In the genomic region with DNA sequence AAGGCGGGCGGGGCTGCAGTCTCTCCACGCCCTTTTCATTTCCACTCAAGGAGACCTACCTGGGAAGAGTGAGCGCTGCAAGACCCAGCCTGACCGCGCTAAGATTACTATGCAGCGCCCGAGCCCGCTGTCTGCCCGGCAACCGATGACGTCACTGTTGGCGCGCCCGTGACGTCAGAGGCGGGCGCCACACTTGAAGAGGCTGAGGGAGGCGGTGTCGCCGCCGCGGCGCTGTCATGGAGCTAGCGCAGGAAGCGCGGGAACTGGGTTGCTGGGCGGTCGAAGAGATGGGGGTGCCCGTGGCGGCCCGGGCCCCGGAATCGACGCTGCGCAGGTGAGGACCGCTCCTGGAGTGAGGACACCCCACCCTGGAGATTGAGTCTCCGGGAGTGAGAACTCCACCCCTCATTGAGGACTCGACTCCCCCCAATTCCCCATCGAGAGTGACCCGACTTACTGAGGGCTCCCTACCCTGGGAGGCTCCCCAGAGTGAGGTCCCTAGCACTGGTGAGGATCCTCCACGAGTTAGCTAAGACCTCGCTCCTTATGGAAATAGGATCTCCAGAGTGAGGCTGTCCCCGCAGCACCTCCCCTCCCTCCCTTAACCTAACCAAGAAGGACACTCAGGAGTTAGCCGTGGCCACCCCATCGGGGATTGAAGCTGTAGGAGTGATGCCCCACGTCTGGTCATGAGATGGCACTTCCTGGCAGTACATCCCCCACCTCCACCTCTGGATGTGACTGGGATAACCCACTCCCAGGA, we compare ENCODE assay signal across 8 cellular contexts. TPM values are rescaled to one million over a fixed set of nuclear protein-coding genes. Genes with fewer than 3 reads are reported as not detected.
DNase-seq lines count a peak whose midpoint lies in the region; ATAC-seq, FAIRE-seq and TF ChIP-seq lines count a peak whose summit lies in the region.

Gene HAUS5 (plus strand): TSS at position 177 of the 763 bp plus-strand sequence. CDS start 60 bp downstream, at position 237.

- peak within 1 kb of the TSS; percentile 70 for H3K27ac ChIP-seq in endothelial cell of umbilical vein (ENCODE audit: insufficient read depth, low read depth, low read length)

- peak within 1 kb of the TSS; percentile 83 to 97 (median 88) for H3K4me3 Mint-ChIP-seq in IgD-negative memory B cell

- no peaks in the 10 kb centered on the region for H3K9me1 ChIP-seq in endothelial cell of umbilical vein (replicated peaks; ENCODE audit: control insufficient read depth, extremely low read depth, insufficient read depth, low read length)

- H2AFZ ChIP-seq in endothelial cell of umbilical vein (ENCODE audit: low read depth, low read length): peak within 1 kb of the TSS; percentile 99

- H4K20me1 ChIP-seq in endothelial cell of umbilical vein (replicated peaks; ENCODE audit: control insufficient read depth, extremely low read depth, insufficient read depth, low read length): no peaks in the 10 kb centered on the region

- peak within 1 kb of the TSS; percentile 93 for H3K4me2 ChIP-seq in endothelial cell of umbilical vein (ENCODE audit: insufficient read depth, low read length)

- dilution Hi-C loops in endothelial cell of umbilical vein (cut with MboI; ENCODE audit: extremely low pct_ligation_motif_present, low sequenced_read_pairs): no loop called here

- no peaks in the 10 kb centered on the region for H3K36me3 ChIP-seq in endothelial cell of umbilical vein (ENCODE audit: control insufficient read depth in 2 of 2, extremely low read depth in 1 of 2, insufficient read depth in 2 of 2, low read length in 2 of 2)

- peaks cover 3% of the 10 kb centered on the region for H3K4me1 ChIP-seq in endothelial cell of umbilical vein (ENCODE audit: control insufficient read depth, extremely low read depth, insufficient read depth, low read length)

- H3K27me3 Mint-ChIP-seq in IgD-negative memory B cell: no peaks in the 10 kb centered on the region

- no peaks in the 10 kb centered on the region for H3K27me3 ChIP-seq in endothelial cell of umbilical vein (ENCODE audit: control insufficient read depth in 2 of 2, insufficient read depth in 2 of 2, low read length in 2 of 2)

- POLR2A ChIA-PET in endothelial cell of umbilical vein (lab: Charles Lee): interaction anchor here (0.7 kb wide), 1 partner anchor 64 kb away, joined by 4 read pairs; no protein-coding TSS in a partner anchor

- peaks cover 25 to 29% (median 26%) of the 10 kb centered on the region in 3 donors for H3K4me1 Mint-ChIP-seq in IgD-negative memory B cell

- TF ChIP-seq CTCF in D721Med (IDR thresholded peaks at IDR 0.05; ENCODE audit: insufficient read depth, missing control alignments) (no peak), endothelial cell of umbilical vein (IDR thresholded peaks at IDR 0.05; ENCODE audit: extremely low read depth in 1 of 2, insufficient read depth in 1 of 2, low read depth in 1 of 2, low read length in 2 of 2) (no peak)

- H3K36me3 Mint-ChIP-seq in IgD-negative memory B cell: peaks cover 4% of the 10 kb centered on the region

- DNase-seq in D721Med (ENCODE audit: insufficient read length, low spot score) (peak; percentile 85), OCI-M1 (lab: John Stamatoyannopoulos, UW) (peak; percentile 98), activated T-cell treated with anti-CD3 and anti-CD28 coated beads for 1 hour (ENCODE audit: low read depth) (peak; percentile 93), endothelial cell of umbilical vein (ENCODE audit: low read depth, low spot score) (peak; percentile 94), middle frontal gyrus (ENCODE audit: extremely low spot score, low spot score) (peak; percentile 84)
- peak; percentile 90 to 95 for DNase-seq in stimulated activated CD8-positive, alpha-beta memory T cell treated with anti-CD3 and anti-CD28 coated beads, Interleukin-2, amount 100 ng/mL, for 1 hour (ENCODE audit: low read depth in 2 of 2)

- ATAC-seq in GM21526 (IDR thresholded peaks at IDR 0.05; ENCODE audit: low FRiP score, unreplicated experiment): peak; percentile 62

- intact Hi-C loops in endothelial cell of umbilical vein (cut with micrococcal nuclease): loop anchor here (1.0 kb wide), 3 partner anchors 16 to 67 kb away; partner anchors contain the start of gene TMEM147

- no peaks in the 10 kb centered on the region for H3K79me2 ChIP-seq in endothelial cell of umbilical vein (ENCODE audit: control insufficient read depth, insufficient read depth, low read length)

- no peaks in the 10 kb centered on the region for H3K9me3 ChIP-seq in endothelial cell of umbilical vein (replicated peaks; ENCODE audit: control insufficient read depth, insufficient read depth, low read length)

- peak; percentile 65 for TF ChIP-seq POLR2A in endothelial cell of umbilical vein (IDR thresholded peaks at IDR 0.05; ENCODE audit: low read depth, low read length)

- peak within 1 kb of the TSS; percentile 91 for H3K9ac ChIP-seq in endothelial cell of umbilical vein (replicated peaks; ENCODE audit: extremely low read depth, insufficient read depth, low read length)

- peak within 1 kb of the TSS; percentile 96 to 99 (median 99) for H3K27ac Mint-ChIP-seq in IgD-negative memory B cell

- TSS peak; percentile 71 for BruUV-seq in endothelial cell of umbilical vein (replicated peaks; lab: Mats Ljungman, UMichigan)

- FAIRE-seq in D721Med (lab: Jason Lieb, UNC) (no peak), endothelial cell of umbilical vein (lab: Jason Lieb, UNC) (peak; percentile 93)

- CTCF ChIA-PET in endothelial cell of umbilical vein (lab: Charles Lee): interaction anchor here (0.6 to 0.7 kb wide), 3 partner anchors 64 to 102 kb away, joined by 3 to 4 read pairs (median 3); no protein-coding TSS in a partner anchor

- H3K4me3 ChIP-seq in endothelial cell of umbilical vein (replicated peaks in 1 of 3; ENCODE audit: insufficient read depth in 1 of 3, low read depth in 1 of 3, low read length in 3 of 3): peak within 1 kb of the TSS; percentile 76 to 86 (median 84)

- H3K9me3 Mint-ChIP-seq in IgD-negative memory B cell: peaks cover 0 to 6% (median 2%) of the 10 kb centered on the region in 3 donors

TF ChIP-seq in endothelial cell of umbilical vein, 7 proteins besides CTCF, POLR2A, EP300 and RAD21:
- TF ChIP-seq, protein P1, sequence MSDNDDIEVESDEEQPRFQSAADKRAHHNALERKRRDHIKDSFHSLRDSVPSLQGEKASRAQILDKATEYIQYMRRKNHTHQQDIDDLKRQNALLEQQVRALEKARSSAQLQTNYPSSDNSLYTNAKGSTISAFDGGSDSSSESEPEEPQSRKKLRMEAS (IDR thresholded peaks at IDR 0.05; ENCODE audit: insufficient read depth, insufficient read length): peak; percentile 39
- TF ChIP-seq EZH2 (IDR thresholded peaks at IDR 0.05; ENCODE audit: borderline replicate concordance, low read depth, low read length, severe bottlenecking) (no peak), JUN (IDR thresholded peaks at IDR 0.05; ENCODE audit: borderline replicate concordance, insufficient read depth, insufficient read length, low read depth) (peak; percentile 90)

RNA-seq across cellular contexts. Expression of gene HAUS5, which starts in this region (rescaled TPM):
- polyA plus RNA-seq in IgD-negative memory B cell: 11.4 TPM
- total RNA-seq in endothelial cell of umbilical vein: 17.5 and 19.0 TPM in 2 replicates
- 8.9 and 9.2 TPM in 2 replicates for polyA plus RNA-seq in endothelial cell of umbilical vein
- polyA plus RNA-seq in endothelial cell of umbilical vein (2011; cell fraction: cytosol; rRNA removed): 5.0 and 6.7 TPM in 2 replicates
- 53.9 and 55.6 TPM in 2 replicates for polyA plus RNA-seq in endothelial cell of umbilical vein (2011; cell fraction: nucleus; rRNA removed)
- 8.7 and 9.3 TPM in 2 replicates for polyA plus RNA-seq in endothelial cell of umbilical vein (2012)
- 5.8 and 6.6 TPM in 2 replicates for polyA minus RNA-seq in endothelial cell of umbilical vein
- 13.5 TPM for polyA minus RNA-seq in endothelial cell of umbilical vein (2011; cell fraction: cytosol; rRNA and poly(A)+ RNA removed)
- polyA minus RNA-seq in endothelial cell of umbilical vein (2011; cell fraction: nucleus; rRNA and poly(A)+ RNA removed): 7.8 and 9.9 TPM in 2 replicates

Comparison
In these comparisons a context has a peak if more than half of its experiments do, and no peak if none do; other contexts are left out.
1. Peak in every context shown above with its lines: DNase-seq, ATAC-seq, H3K4me3 ChIP-seq and H3K27ac ChIP-seq.